ENCODE assay signal across 27 cellular contexts in genomic region chr6:64227868-64228267, GRCh38.
"Had no signal": no experiment of that assay in that cellular context is flagged by ENCODE, and none has a peak within 500 bp of the region (broad histone marks: within the 10 kb centered on the region; RNA-seq: fewer than 3 reads in every experiment).

No MANE protein-coding gene starts in this region.

- DNase-seq: activated CD4-positive, alpha-beta memory T cell treated with anti-CD3 and anti-CD28 coated beads, Interleukin-2, amount 10 ng/mL, durations not matched to agents 7 days and 5 days; activated CD4-positive, alpha-beta T cell treated with anti-CD3 and anti-CD28 coated beads for 1 hour; activated CD4-positive, alpha-beta T cell treated with anti-CD3 and anti-CD28 coated beads for 4 hours; activated CD4-positive, alpha-beta T cell treated with anti-CD3 and anti-CD28 coated beads, Interleukin-2, amount 10 ng/mL, durations not matched to agents 7 days and 5 days; activated CD4-positive, alpha-beta T cell treated with anti-CD3 and anti-CD28 coated beads, Interleukin-2, amount 50 U/mL, for 4 hours; activated CD8-positive, alpha-beta memory T cell treated with anti-CD3 and anti-CD28 coated beads, Interleukin-2, amount 50 U/mL, for 48 hours; activated gamma-delta T cell; activated naive CD4-positive, alpha-beta T cell treated with anti-CD3 and anti-CD28 coated beads, Interleukin-2, amount 50 U/mL, for 16 hours; activated naive CD4-positive, alpha-beta T cell treated with Interleukin-2 at 50 U/mL for 16 hours; activated T-cell treated with anti-CD3 and anti-CD28 coated beads for 4 hours; activated T-cell treated with anti-CD3 and anti-CD28 coated beads, Interleukin-2, amount 50 U/mL, for 24 hours; activated T-cell treated with anti-CD3 and anti-CD28 coated beads, Interleukin-2, amount 50 U/mL, for 72 hours; amniotic stem cell; anterior cingulate cortex; brain microvascular endothelial cell; caudate nucleus; effector CD8-positive, alpha-beta T cell; foreskin melanocyte; heart right ventricle; T-helper 2 cell had no signal

- H3K36me3 Mint-ChIP-seq: activated naive CD8-positive, alpha-beta T cell had no signal

- H2AFZ ChIP-seq: hepatocyte had no signal

- H3K79me2 ChIP-seq: hepatocyte had no signal

- H3K27me3 Mint-ChIP-seq: activated CD4-positive, alpha-beta memory T cell treated with anti-CD3 and anti-CD28 coated beads, Interleukin-2, amount 10 ng/mL, durations not matched to agents 7 days and 5 days; activated CD4-positive, alpha-beta T cell treated with anti-CD3 and anti-CD28 coated beads, Interleukin-2, amount 10 ng/mL, durations not matched to agents 7 days and 5 days; activated naive CD8-positive, alpha-beta T cell; activated T-cell treated with anti-CD3 and anti-CD28 coated beads, Interleukin-2, amount 50 U/mL, for 24 hours had no signal

- H3K4me3 ChIP-seq: gastroesophageal sphincter, heart right ventricle, hepatocyte had no signal

- H3K27ac Mint-ChIP-seq: activated CD4-positive, alpha-beta memory T cell treated with anti-CD3 and anti-CD28 coated beads, Interleukin-2, amount 10 ng/mL, durations not matched to agents 7 days and 5 days; activated CD4-positive, alpha-beta T cell treated with anti-CD3 and anti-CD28 coated beads, Interleukin-2, amount 10 ng/mL, durations not matched to agents 7 days and 5 days; activated naive CD8-positive, alpha-beta T cell; activated T-cell treated with anti-CD3 and anti-CD28 coated beads, Interleukin-2, amount 50 U/mL, for 24 hours; activated T-cell treated with anti-CD3 and anti-CD28 coated beads, Interleukin-2, amount 50 U/mL, for 72 hours; WTC11 had no signal

- H3K4me1 Mint-ChIP-seq: activated CD4-positive, alpha-beta memory T cell treated with anti-CD3 and anti-CD28 coated beads, Interleukin-2, amount 10 ng/mL, durations not matched to agents 7 days and 5 days; activated CD4-positive, alpha-beta T cell treated with anti-CD3 and anti-CD28 coated beads, Interleukin-2, amount 10 ng/mL, durations not matched to agents 7 days and 5 days; WTC11 had no signal

- H3K27ac ChIP-seq: brain microvascular endothelial cell, gastroesophageal sphincter, heart right ventricle, hepatocyte had no signal

- H3K4me1 ChIP-seq: gastroesophageal sphincter, heart right ventricle had no signal

- H3K27me3 ChIP-seq: brain microvascular endothelial cell, gastroesophageal sphincter, heart right ventricle, hepatocyte had no signal

- H3K9me3 Mint-ChIP-seq: activated CD4-positive, alpha-beta memory T cell treated with anti-CD3 and anti-CD28 coated beads, Interleukin-2, amount 10 ng/mL, durations not matched to agents 7 days and 5 days; activated CD4-positive, alpha-beta T cell treated with anti-CD3 and anti-CD28 coated beads, Interleukin-2, amount 10 ng/mL, durations not matched to agents 7 days and 5 days; activated T-cell treated with anti-CD3 and anti-CD28 coated beads, Interleukin-2, amount 50 U/mL, for 72 hours had no signal

- FAIRE-seq: astrocyte, endothelial cell of umbilical vein had no signal

- H3K36me3 ChIP-seq: brain microvascular endothelial cell, gastroesophageal sphincter, heart right ventricle had no signal

- ATAC-seq: activated T-cell treated with anti-CD3 and anti-CD28 coated beads, Interleukin-2, amount 50 U/mL, for 72 hours; esophagus mucosa; gastroesophageal sphincter; heart right ventricle; WTC11 had no signal

- H3K4me3 Mint-ChIP-seq: activated CD4-positive, alpha-beta memory T cell treated with anti-CD3 and anti-CD28 coated beads, Interleukin-2, amount 10 ng/mL, durations not matched to agents 7 days and 5 days; activated CD4-positive, alpha-beta T cell treated with anti-CD3 and anti-CD28 coated beads, Interleukin-2, amount 10 ng/mL, durations not matched to agents 7 days and 5 days; activated naive CD8-positive, alpha-beta T cell; activated T-cell treated with anti-CD3 and anti-CD28 coated beads, Interleukin-2, amount 50 U/mL, for 24 hours; activated T-cell treated with anti-CD3 and anti-CD28 coated beads, Interleukin-2, amount 50 U/mL, for 72 hours; WTC11 had no signal

- H3K9me3 ChIP-seq: gastroesophageal sphincter, heart right ventricle had no signal

- H3K4me2 ChIP-seq: hepatocyte had no signal
